In genomic region chr5:154937186-154937717, GRCh38 we compare ENCODE assay signal across 8 cellular contexts. TPM values are rescaled to one million over a fixed set of nuclear protein-coding genes. Genes with fewer than 3 reads are reported as not detected.
DNase-seq lines count a peak whose midpoint lies in the region; ATAC-seq, FAIRE-seq and TF ChIP-seq lines count a peak whose summit lies in the region.

No MANE protein-coding gene starts in this region.

- no peak overlapping the region for H3K27ac ChIP-seq in adrenal gland
- peak overlapping the region; percentile 63 for H3K27ac ChIP-seq in HepG2 (ENCODE audit: extremely low read length, insufficient read depth, low read length)
- H3K27ac ChIP-seq in upper lobe of left lung, result peak overlapping the region; percentile 43 to 84 (median 80)

- H3K4me1 Mint-ChIP-seq in activated naive CD4-positive, alpha-beta T cell treated with anti-CD3 and anti-CD28 coated beads, Interleukin-2, amount 50 U/mL, for 24 hours, result peaks cover 60% of the 10 kb centered on the region

- DNase-seq in activated naive CD4-positive, alpha-beta T cell treated with anti-CD3 and anti-CD28 coated beads, Interleukin-2, amount 50 U/mL, for 16 hours, result no peak
- DNase-seq in adrenal gland (no peak), HepG2 (ENCODE audit: low spot score) (no peak), upper lobe of left lung (no peak), RCC 7860 (ENCODE audit: low spot score) (no peak)

- BruUV-seq in HepG2 (replicated peaks; lab: Mats Ljungman, UMichigan), result no TSS peak

- TF ChIP-seq CTCF in adrenal gland (IDR thresholded peaks at IDR 0.05) (no peak), HepG2 (CRISPR knock-in tag; IDR thresholded peaks at IDR 0.05) (no peak), upper lobe of left lung (IDR thresholded peaks at IDR 0.05) (no peak)

- H3K4me3 ChIP-seq in adrenal gland, result peak overlapping the region; percentile 37 to 96 (median 79)
- peak overlapping the region; percentile 73 to 88 (median 78) for H3K4me3 ChIP-seq in HepG2 (replicated peaks in 1 of 3; ENCODE audit: insufficient read depth in 1 of 3, low read depth in 2 of 3, low read length in 3 of 3)
- H3K4me3 ChIP-seq in upper lobe of left lung, result peak overlapping the region; percentile 66 to 93 (median 74)

- no peak for TF ChIP-seq RAD21 in HepG2 (CRISPR knock-in tag; IDR thresholded peaks at IDR 0.05)

- H3K27ac Mint-ChIP-seq in activated naive CD4-positive, alpha-beta T cell treated with anti-CD3 and anti-CD28 coated beads, Interleukin-2, amount 50 U/mL, for 24 hours, result peak overlapping the region; percentile 86

- H3K36me3 ChIP-seq in adrenal gland (replicated peaks in 1 of 2), result peaks cover 0 to 14% of the 10 kb centered on the region in 2 donors
- peaks cover 6 to 26% of the 10 kb centered on the region in 2 experiments for H3K36me3 ChIP-seq in HepG2 (replicated peaks in 1 of 2; ENCODE audit: control insufficient read depth in 1 of 2, insufficient read depth in 2 of 2, low read length in 2 of 2)
- H3K36me3 ChIP-seq in upper lobe of left lung, result peaks cover 0 to 19% (median under 1%) of the 10 kb centered on the region in 4 donors

- CTCF ChIA-PET in HepG2 (lab: Yijun Ruan, JAX; ENCODE audit: low intra/inter-chr PET ratio, low total read pairs), result no interaction called here

- in situ Hi-C loops in HepG2 (cut with HindIII; ENCODE audit: extremely low pct_ligation_motif_present, low pct_unique_long_range_greater_than_20kb), result no loop called here

- H3K27me3 Mint-ChIP-seq in activated naive CD4-positive, alpha-beta T cell treated with anti-CD3 and anti-CD28 coated beads, Interleukin-2, amount 50 U/mL, for 24 hours, result no peaks in the 10 kb centered on the region

- FAIRE-seq in HepG2 (lab: Jason Lieb, UNC) (peak; percentile 21), RCC 7860 (lab: Jason Lieb, UNC) (no peak)

- ATAC-seq in HepG2 (no peak), upper lobe of left lung (ENCODE audit: low FRiP score in 2 of 2) (no peak), GM18907 (IDR thresholded peaks at IDR 0.05; ENCODE audit: unreplicated experiment) (no peak), GM18498 (IDR thresholded peaks at IDR 0.05; ENCODE audit: unreplicated experiment) (no peak)

- peak overlapping the region; percentile 86 for H3K4me2 ChIP-seq in HepG2 (ENCODE audit: low read depth, low read length)

- H3K9me3 ChIP-seq in adrenal gland (replicated peaks in 1 of 3), result no peaks in the 10 kb centered on the region
- no peaks in the 10 kb centered on the region for H3K9me3 ChIP-seq in HepG2 (ENCODE audit: low read length)
- H3K9me3 ChIP-seq in upper lobe of left lung, result no peaks in the 10 kb centered on the region

- no peak overlapping the region for H2AFZ ChIP-seq in HepG2 (ENCODE audit: low read length)

- WGBS in adrenal gland, 4 donors, result 19 to 39% (median 26%) methylated on average over 8 to 11 of the region's 11 CpGs
- 3% methylated on average over 5 of the region's 11 CpGs for WGBS in HepG2 (ENCODE audit: low lambda C conversion rate)
- 32 to 41% methylated on average over 10 to 11 of the region's 11 CpGs for WGBS in upper lobe of left lung, 2 donors

- peak overlapping the region; percentile 94 for H3K4me3 Mint-ChIP-seq in activated naive CD4-positive, alpha-beta T cell treated with anti-CD3 and anti-CD28 coated beads, Interleukin-2, amount 50 U/mL, for 24 hours

- peaks cover 16% of the 10 kb centered on the region for H3K36me3 Mint-ChIP-seq in activated naive CD4-positive, alpha-beta T cell treated with anti-CD3 and anti-CD28 coated beads, Interleukin-2, amount 50 U/mL, for 24 hours

- POLR2A ChIA-PET in HepG2 (lab: Yijun Ruan, JAX), result interaction anchor here (0.7 to 1.8 kb wide), 6 partner anchors 15 to 255 kb away, joined by 3 to 5 read pairs (median 4); partner anchors contain the start of gene CNOT8

- no peak for TF ChIP-seq EP300 in HepG2 (IDR thresholded peaks at IDR 0.05; ENCODE audit: low read depth in 2 of 2, low read length in 2 of 2)
- TF ChIP-seq EP300 in HepG2 (CRISPR knock-in tag; IDR thresholded peaks at IDR 0.05; ENCODE audit: borderline replicate concordance), result no peak
- TF ChIP-seq EP300 in upper lobe of left lung (IDR thresholded peaks at IDR 0.05), result no peak

- no peak for TF ChIP-seq POLR2A in adrenal gland (IDR thresholded peaks at IDR 0.05)
- TF ChIP-seq POLR2A in HepG2 (IDR thresholded peaks at IDR 0.05; ENCODE audit: insufficient read depth in 1 of 2, low read depth in 2 of 2, low read length in 2 of 2), result no peak; a peak in 1 of 4 replicates
- TF ChIP-seq POLR2A in upper lobe of left lung (IDR thresholded peaks at IDR 0.05), result no peak

- H3K27me3 ChIP-seq in adrenal gland, result no peaks in the 10 kb centered on the region
- no peaks in the 10 kb centered on the region; a peak in 1 of 5 replicates for H3K27me3 ChIP-seq in HepG2 (ENCODE audit: control insufficient read depth in 1 of 2, insufficient read depth in 2 of 2, low read length in 2 of 2)
- no peaks in the 10 kb centered on the region for H3K27me3 ChIP-seq in upper lobe of left lung

- H3K4me1 ChIP-seq in adrenal gland (replicated peaks in 1 of 2) (peaks cover 19 to 20% of the 10 kb centered on the region in 2 donors), HepG2 (ENCODE audit: insufficient read depth, low read length) (peaks cover 43% of the 10 kb centered on the region), upper lobe of left lung (peaks cover 21 to 33% (median 25%) of the 10 kb centered on the region in 4 donors)

- intact Hi-C loops in adrenal gland (cut with DNase I) (loop anchor here in 1 of 2 donors (10.0 kb wide), 1 partner anchor 72 kb away; no protein-coding TSS in a partner anchor), HepG2 (cut with micrococcal nuclease; ENCODE audit: unreplicated experiment) (loop anchor here (1.0 to 5.0 kb wide), 2 partner anchors 70 to 290 kb away; no protein-coding TSS in a partner anchor)

- H3K9me3 Mint-ChIP-seq in activated naive CD4-positive, alpha-beta T cell treated with anti-CD3 and anti-CD28 coated beads, Interleukin-2, amount 50 U/mL, for 24 hours, result no peaks in the 10 kb centered on the region

- no peaks in the 10 kb centered on the region for H4K20me1 ChIP-seq in HepG2 (ENCODE audit: insufficient read depth, low read length)

- peak overlapping the region; percentile 81 for H3K9ac ChIP-seq in HepG2 (ENCODE audit: insufficient read depth, low read depth, low read length)

- H3K79me2 ChIP-seq in HepG2 (ENCODE audit: insufficient read depth, low read length), result peaks cover 43% of the 10 kb centered on the region

RNA-seq across cellular contexts. Expression of gene GEMIN5, which starts 0.8 kb away (rescaled TPM):
- total RNA-seq in adrenal gland, result 10 to 100 TPM in 7 of 8 donors, 1 to 10 TPM in 1; 9.4 to 19.2 (median 13.9) TPM
- polyA plus RNA-seq in adrenal gland, result 10 to 100 TPM in 1 of 3 donors, 1 to 10 TPM in 2; 3.2 to 12.9 (median 3.9) TPM
- total RNA-seq in HepG2 (2016; rRNA removed; fragmentation: Illumina TruSeq; extraction: Trizol), result 28.6 and 52.8 TPM in 2 replicates
- 3.6 and 4.4 TPM in 2 replicates for total RNA-seq in HepG2 (2016; cell fraction: cytosol; rRNA removed; fragmentation: Illumina TruSeq; extraction: Trizol; ENCODE audit: low read depth)
- 28.8 and 51.6 TPM in 2 replicates for total RNA-seq in HepG2 (2016; cell fraction: insoluble cytoplasmic fraction; rRNA removed; fragmentation: Illumina TruSeq; extraction: Trizol)
- 7.6 and 8.6 TPM in 2 replicates for total RNA-seq in HepG2 (2016; cell fraction: membrane; rRNA removed; fragmentation: Illumina TruSeq; extraction: Trizol)
- 22.1 and 23.2 TPM in 2 replicates for total RNA-seq in HepG2 (2016; cell fraction: nucleus; rRNA removed; fragmentation: Illumina TruSeq; extraction: Trizol)
- 6.6 and 7.1 TPM in 2 replicates for polyA plus RNA-seq in HepG2 (2011; rRNA removed)
- 6.9 and 7.6 TPM in 2 replicates for polyA plus RNA-seq in HepG2 (2011; cell fraction: cytosol; rRNA removed)
- polyA plus RNA-seq in HepG2 (2011; cell fraction: nucleus; rRNA removed), result 6.5 and 7.0 TPM in 2 replicates
- polyA plus RNA-seq in HepG2 (2012), result 9.7 and 11.8 TPM in 2 replicates
- polyA plus RNA-seq in HepG2 (2016; cell fraction: cytosol; fragmentation: Illumina TruSeq; extraction: Trizol; ENCODE audit: low read depth), result 0.63 and 0.69 TPM in 2 replicates
- 32.7 and 33.3 TPM in 2 replicates for polyA plus RNA-seq in HepG2 (2016; cell fraction: insoluble cytoplasmic fraction; fragmentation: Illumina TruSeq; extraction: Trizol; ENCODE audit: low read depth)
- 1.9 and 2.4 TPM in 2 replicates for polyA plus RNA-seq in HepG2 (2016; cell fraction: membrane; fragmentation: Illumina TruSeq; extraction: Trizol; ENCODE audit: low read depth)
- polyA plus RNA-seq in HepG2 (2016; cell fraction: nucleus; fragmentation: Illumina TruSeq; extraction: Trizol; ENCODE audit: insufficient read depth, low read depth), result 15.6 and 17.0 TPM in 2 replicates
- 21.9 and 30.0 TPM in 2 replicates for polyA minus RNA-seq in HepG2 (2011; rRNA and poly(A)+ RNA removed; ENCODE audit: low replicate concordance)
- 14.3 and 15.1 TPM in 2 replicates for polyA minus RNA-seq in HepG2 (2011; cell fraction: cytosol; rRNA and poly(A)+ RNA removed)
- polyA minus RNA-seq in HepG2 (2011; cell fraction: nucleus; rRNA and poly(A)+ RNA removed), result 12.9 and 17.3 TPM in 2 replicates
- total RNA-seq in upper lobe of left lung, result 10 to 100 TPM in 5 of 6 donors, 1 to 10 TPM in 1; 6.5 to 15.6 (median 14.9) TPM

RNA-seq across cellular contexts. Expression of gene MRPL22, which starts 3.6 kb away (rescaled TPM):
- 10 to 100 TPM; 12.6 to 65.2 (median 45.7) TPM for total RNA-seq in adrenal gland
- 100 to 1,000 TPM in 2 of 3 donors, 10 to 100 TPM in 1; 98.0 to 129 (median 103) TPM for polyA plus RNA-seq in adrenal gland
- 84.8 and 118 TPM in 2 replicates for total RNA-seq in HepG2 (2016; rRNA removed; fragmentation: Illumina TruSeq; extraction: Trizol)
- 94.5 and 107 TPM in 2 replicates for total RNA-seq in HepG2 (2016; cell fraction: cytosol; rRNA removed; fragmentation: Illumina TruSeq; extraction: Trizol; ENCODE audit: low read depth)
- total RNA-seq in HepG2 (2016; cell fraction: insoluble cytoplasmic fraction; rRNA removed; fragmentation: Illumina TruSeq; extraction: Trizol), result 88.4 and 129 TPM in 2 replicates
- total RNA-seq in HepG2 (2016; cell fraction: membrane; rRNA removed; fragmentation: Illumina TruSeq; extraction: Trizol), result 62.4 and 69.9 TPM in 2 replicates
- total RNA-seq in HepG2 (2016; cell fraction: nucleus; rRNA removed; fragmentation: Illumina TruSeq; extraction: Trizol), result 30.1 and 35.4 TPM in 2 replicates
- 55.1 and 66.8 TPM in 2 replicates for polyA plus RNA-seq in HepG2 (2011; rRNA removed)
- 42.2 and 44.6 TPM in 2 replicates for polyA plus RNA-seq in HepG2 (2011; cell fraction: cytosol; rRNA removed)
- polyA plus RNA-seq in HepG2 (2011; cell fraction: nucleus; rRNA removed), result 14.4 and 17.3 TPM in 2 replicates
- polyA plus RNA-seq in HepG2 (2012), result 49.1 and 59.7 TPM in 2 replicates
- 51.7 and 52.5 TPM in 2 replicates for polyA plus RNA-seq in HepG2 (2016; cell fraction: cytosol; fragmentation: Illumina TruSeq; extraction: Trizol; ENCODE audit: low read depth)
- 147 and 158 TPM in 2 replicates for polyA plus RNA-seq in HepG2 (2016; cell fraction: insoluble cytoplasmic fraction; fragmentation: Illumina TruSeq; extraction: Trizol; ENCODE audit: low read depth)
- 56.4 and 56.5 TPM in 2 replicates for polyA plus RNA-seq in HepG2 (2016; cell fraction: membrane; fragmentation: Illumina TruSeq; extraction: Trizol; ENCODE audit: low read depth)
- 65.2 and 70.9 TPM in 2 replicates for polyA plus RNA-seq in HepG2 (2016; cell fraction: nucleus; fragmentation: Illumina TruSeq; extraction: Trizol; ENCODE audit: insufficient read depth, low read depth)
- 23.2 and 54.0 TPM in 2 replicates for polyA minus RNA-seq in HepG2 (2011; rRNA and poly(A)+ RNA removed; ENCODE audit: low replicate concordance)
- polyA minus RNA-seq in HepG2 (2011; cell fraction: cytosol; rRNA and poly(A)+ RNA removed), result 17.3 and 18.8 TPM in 2 replicates
- polyA minus RNA-seq in HepG2 (2011; cell fraction: nucleus; rRNA and poly(A)+ RNA removed), result 10.6 and 12.8 TPM in 2 replicates
- 10 to 100 TPM in 5 of 6 donors, 1 to 10 TPM in 1; 7.3 to 34.0 (median 30.3) TPM for total RNA-seq in upper lobe of left lung

Comparison
In these comparisons a context has a peak if more than half of its experiments do, and no peak if none do; other contexts are left out.
1. H3K27ac ChIP-seq: peak in HepG2 (single experiment) and upper lobe of left lung (4 of 4); none in adrenal gland (0 of 5).
2. Peak in every context shown above with its lines, with median percentiles within 50 percentile points of each other: H3K4me3 ChIP-seq.